25 cellular contexts compared by ENCODE assay signal in genomic region chr18:4318311-4318710, GRCh38.
"Had no signal": no experiment of that assay in that cellular context is flagged by ENCODE, and none has a peak within 500 bp of the region (broad histone marks: within the 10 kb centered on the region; RNA-seq: fewer than 3 reads in every experiment).

No MANE protein-coding gene starts in this region.

- ATAC-seq: natural killer cell; psoas muscle; right cardiac atrium; right lobe of liver; stimulated activated effector memory CD8-positive, alpha-beta T cell treated with anti-CD3 and anti-CD28 coated beads, Interleukin-12 subunit alpha, Interleukin-12 subunit beta, amount 100 ng/mL, for 72 hours; stimulated activated naive B cell treated with anti-CD40 and anti-IgM and Interleukin-4, amounts not matched to agents 10 μg/mL and 1 μg/mL and 100 μg/mL, for 72 hours had no signal

- H2AFZ ChIP-seq: parathyroid adenoma had no signal

- H3K9ac ChIP-seq: parathyroid adenoma had no signal

- H3K9me3 ChIP-seq: ovary, psoas muscle, right lobe of liver, sigmoid colon, thoracic aorta, thyroid gland, upper lobe of left lung, vagina had no signal

- H3K4me1 ChIP-seq: parathyroid adenoma, psoas muscle, right lobe of liver, sigmoid colon, stomach, thyroid gland, tibial nerve, upper lobe of left lung, vagina had no signal

- FAIRE-seq: small intestine, urothelium cell line had no signal

- H3K79me2 ChIP-seq: parathyroid adenoma had no signal

- DNase-seq: natural killer cell; occipital lobe; ovary; posterior cingulate gyrus; psoas muscle; right cardiac atrium; right lobe of liver; sigmoid colon; small intestine; stimulated activated CD4-positive, alpha-beta T cell treated with anti-CD3 and anti-CD28 coated beads, Interleukin-15, amount 100 ng/mL, for 24 hours; stimulated activated CD4-positive, alpha-beta T cell treated with anti-CD3 and anti-CD28 coated beads, Interleukin-2, amount 100 ng/mL, for 24 hours; stimulated activated CD4-positive, alpha-beta T cell treated with anti-CD3 and anti-CD28 coated beads, Interleukin-2, amount 100 ng/mL, for 48 hours; stimulated activated CD4-positive, alpha-beta T cell treated with anti-CD3 and anti-CD28 coated beads, Interleukin-4, amount 100 ng/mL, for 24 hours; stimulated activated naive B cell treated with anti-CD40 and anti-IgM and Interleukin-4, amounts not matched to agents 10 μg/mL and 1 μg/mL and 100 μg/mL, for 72 hours; stimulated activated naive CD4-positive, alpha-beta T cell treated with Interleukin-2 at 50 U/mL for 16 hours; stomach; thyroid gland; trophoblast cell; upper lobe of left lung had no signal

- H3K36me3 ChIP-seq: ovary, right lobe of liver, sigmoid colon, stomach, thoracic aorta, thyroid gland, tibial nerve, upper lobe of left lung, vagina had no signal

- H3K4me3 ChIP-seq: ovary, psoas muscle, right lobe of liver, sigmoid colon, stomach, thoracic aorta, thyroid gland, tibial nerve, upper lobe of left lung, vagina had no signal

- H3K27me3 ChIP-seq: ovary, right lobe of liver, sigmoid colon, stomach, thyroid gland, tibial nerve, upper lobe of left lung, vagina had no signal

- H3K27ac ChIP-seq: ovary, parathyroid adenoma, psoas muscle, right lobe of liver, sigmoid colon, stomach, thoracic aorta, thyroid gland, tibial nerve, upper lobe of left lung, vagina had no signal
